8 cellular contexts compared by ENCODE assay signal in the genomic region with DNA sequence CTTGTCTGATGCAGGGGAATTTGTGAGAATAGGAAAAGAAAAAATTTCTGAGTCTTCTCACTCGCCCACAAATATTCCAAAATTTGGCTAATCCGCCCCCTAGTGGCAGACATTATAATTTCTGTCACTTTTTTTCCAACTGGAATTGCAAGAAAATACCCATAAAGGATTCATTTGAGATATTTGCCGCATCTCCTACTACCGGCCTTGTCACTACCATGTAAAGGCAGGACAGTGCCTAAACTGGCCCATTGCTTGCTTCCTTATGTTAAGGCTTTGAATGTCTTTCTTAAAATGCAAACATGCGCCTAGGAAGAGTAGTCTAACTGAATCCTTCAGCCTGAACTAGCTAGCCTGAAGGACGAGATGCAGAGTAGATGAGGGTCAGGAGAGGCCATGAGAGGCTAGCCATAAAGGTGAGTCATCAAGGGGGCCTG. TPM values are rescaled to one million over a fixed set of nuclear protein-coding genes. Genes with fewer than 3 reads are reported as not detected.
DNase-seq lines count a peak whose midpoint lies in the region; ATAC-seq and TF ChIP-seq lines count a peak whose summit lies in the region.

No MANE protein-coding gene starts in this region.

- H3K4me1 Mint-ChIP-seq in naive B cell: no peaks in the 10 kb centered on the region

- CTCF ChIA-PET in HEK293T (lab: Yijun Ruan, JAX): interaction anchor here (0.6 to 2.8 kb wide), 5 partner anchors 10 to 710 kb away, joined by 3 to 11 read pairs (median 3); a partner anchor contains a TSS

- DNase-seq in NCI-H345 (lab: John Stamatoyannopoulos, UW): peak; percentile 55
- no peak for DNase-seq in NCI-H345 treated with DMSO at 0.1 percent for 48 hours (lab: John Stamatoyannopoulos, UW; ENCODE audit: unreplicated experiment)
- DNase-seq in HEK293T (ENCODE audit: extremely low spot score): peak; percentile 49
- DNase-seq in SK-N-DZ (ENCODE audit: low spot score): peak; percentile 70
- peak in 1 of 10 donors; percentile 36 for DNase-seq in dorsolateral prefrontal cortex
- DNase-seq in naive B cell: peak; percentile 23

- intact Hi-C loops in dorsolateral prefrontal cortex (cut with DNase I): loop anchor here (2.0 to 10.0 kb wide), 4 partner anchors 107 to 420 kb away; a partner anchor contains a TSS

- H3K4me3 ChIP-seq in dorsolateral prefrontal cortex: no peak overlapping the region

- peaks cover 0 to 5% (median 0%) of the 10 kb centered on the region in 45 donors for H3K27me3 ChIP-seq in dorsolateral prefrontal cortex

- ATAC-seq in naive B cell (ENCODE audit: low read depth in 2 of 2) (peak in 1 of 2 donors; percentile 13), HG02798 (IDR thresholded peaks at IDR 0.05; ENCODE audit: poor library complexity, unreplicated experiment) (no peak), HG03460 (IDR thresholded peaks at IDR 0.05; ENCODE audit: unreplicated experiment) (no peak)

- H3K27ac ChIP-seq in dorsolateral prefrontal cortex: no peak overlapping the region

- POLR2A ChIA-PET in HEK293T (lab: Yijun Ruan, JAX): interaction anchor here (2.1 kb wide), 1 partner anchor 10 kb away, joined by 10 read pairs; a partner anchor contains a TSS

- H3K9me3 Mint-ChIP-seq in naive B cell: no peaks in the 10 kb centered on the region

- no peak overlapping the region for H3K27ac Mint-ChIP-seq in naive B cell

- no peaks in the 10 kb centered on the region for H3K36me3 Mint-ChIP-seq in naive B cell

- peak; percentile 70 to 99 (median 82) for TF ChIP-seq CTCF in dorsolateral prefrontal cortex (IDR thresholded peaks at IDR 0.05 in 54 of 56, conservative IDR thresholded peaks at IDR 0.05 in 2 of 56; ENCODE audit: low read depth in 1 of 56, partially characterized antibody in 56 of 56)

- no peak overlapping the region for H3K4me3 Mint-ChIP-seq in naive B cell

- H3K27me3 Mint-ChIP-seq in naive B cell: peaks cover 16 to 48% (median 46%) of the 10 kb centered on the region in 3 donors

TF ChIP-seq in HEK293T, 16 proteins besides CTCF, POLR2A, EP300 and RAD21:
- TF ChIP-seq BHLHE40 (IDR thresholded peaks at IDR 0.05; ENCODE audit: borderline replicate concordance) (no peak), SUZ12 (IDR thresholded peaks at IDR 0.05) (no peak), LEF1 (IDR thresholded peaks at IDR 0.05; ENCODE audit: borderline replicate concordance) (no peak), FOXK2 (IDR thresholded peaks at IDR 0.05) (no peak), L3MBTL2 (conservative IDR thresholded peaks at IDR 0.05) (no peak), ARNT (IDR thresholded peaks at IDR 0.05) (no peak), HDGF (IDR thresholded peaks at IDR 0.05; ENCODE audit: borderline replicate concordance) (no peak), ELF4 (IDR thresholded peaks at IDR 0.05) (no peak)
- TF ChIP-seq, protein P1, sequence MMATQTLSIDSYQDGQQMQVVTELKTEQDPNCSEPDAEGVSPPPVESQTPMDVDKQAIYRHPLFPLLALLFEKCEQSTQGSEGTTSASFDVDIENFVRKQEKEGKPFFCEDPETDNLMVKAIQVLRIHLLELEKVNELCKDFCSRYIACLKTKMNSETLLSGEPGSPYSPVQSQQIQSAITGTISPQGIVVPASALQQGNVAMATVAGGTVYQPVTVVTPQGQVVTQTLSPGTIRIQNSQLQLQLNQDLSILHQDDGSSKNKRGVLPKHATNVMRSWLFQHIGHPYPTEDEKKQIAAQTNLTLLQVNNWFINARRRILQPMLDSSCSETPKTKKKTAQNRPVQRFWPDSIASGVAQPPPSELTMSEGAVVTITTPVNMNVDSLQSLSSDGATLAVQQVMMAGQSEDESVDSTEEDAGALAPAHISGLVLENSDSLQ (IDR thresholded peaks at IDR 0.05): no peak

RNA-seq across cellular contexts. Expression of a gene that starts 9.3 kb away (rescaled TPM):
- polyA plus RNA-seq in SK-N-DZ (2014; cell fraction: cytosol; rRNA removed): 31.2 and 41.7 TPM in 2 replicates
- polyA plus RNA-seq in SK-N-DZ (2014; cell fraction: nucleus; rRNA removed): 49.8 and 65.4 TPM in 2 replicates
- total RNA-seq in dorsolateral prefrontal cortex: 10 to 100 TPM; 13.4 to 26.1 (median 19.8) TPM
- polyA plus RNA-seq in naive B cell (ENCODE audit: low read depth in 6 of 6): 1 to 10 TPM in 5 of 6 donors, under 1 TPM in 1; 0.18 to 4.2 (median 2.3) TPM
